ENCODE assay signal across 22 cellular contexts in the genomic region with DNA sequence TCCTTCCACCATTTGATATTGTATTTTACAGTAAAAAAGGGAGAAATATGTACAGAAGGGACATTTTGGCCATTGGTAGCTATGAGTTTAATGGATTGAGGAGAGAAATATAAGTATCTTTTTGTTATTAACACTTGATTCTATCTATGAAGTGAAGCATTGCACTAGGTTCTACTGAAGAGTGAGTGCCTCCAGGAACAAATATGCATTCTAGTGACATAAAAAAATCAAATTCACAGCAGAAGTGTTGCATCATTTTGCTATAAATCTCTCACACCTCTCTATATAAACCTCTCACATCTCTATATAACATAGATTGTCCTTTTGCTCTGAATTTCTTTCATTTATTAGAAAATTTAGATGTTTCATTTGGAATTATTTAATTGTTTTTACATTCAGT. TPM values are rescaled to one million over a fixed set of nuclear protein-coding genes. Genes with fewer than 3 reads are reported as not detected.
DNase-seq lines count a peak whose midpoint lies in the region; ATAC-seq and TF ChIP-seq lines count a peak whose summit lies in the region.
"Had no signal": no experiment of that assay in that cellular context is flagged by ENCODE, and none has a peak within 500 bp of the region (broad histone marks: within the 10 kb centered on the region; RNA-seq: fewer than 3 reads in every experiment).

No MANE protein-coding gene starts in this region.

- H3K79me2 ChIP-seq in HCT116 (ENCODE audit: insufficient read depth, low read length): no peaks in the 10 kb centered on the region

- RAD21 ChIA-PET in HCT116 (lab: Charles Lee; ENCODE audit: low non-redundant PET in 1 of 2, low total read pairs in 2 of 2, uncharacterized antibody in 2 of 2, unreplicated experiment in 2 of 2): no interaction called here

- peaks cover 0 to 5% of the 10 kb centered on the region in 2 experiments; a peak in 1 of 4 replicates for H3K4me1 ChIP-seq in HCT116 (ENCODE audit: control insufficient read depth in 1 of 2, insufficient read depth in 2 of 2, low read length in 2 of 2)
- peaks cover 5% of the 10 kb centered on the region for H3K4me1 ChIP-seq in body of pancreas
- no peaks in the 10 kb centered on the region for H3K4me1 ChIP-seq in stomach
- H3K4me1 ChIP-seq in vagina: no peaks in the 10 kb centered on the region
- H3K4me1 ChIP-seq: Peyer's patch had no signal

- H3K4me1 Mint-ChIP-seq in mesothelial cell of epicardium: peaks cover 13% of the 10 kb centered on the region
- H3K4me1 Mint-ChIP-seq: CD14-positive monocyte had no signal

- peak overlapping the region; percentile 21; the same call in 1 of the 2 replicates for H3K4me2 ChIP-seq in HCT116 (ENCODE audit: low read length)

- no peak for DNase-seq in HCT116 (ENCODE audit: low read depth, low spot score)
- no peak for DNase-seq in body of pancreas
- no peak for DNase-seq in mesothelial cell of epicardium (ENCODE audit: low spot score in 2 of 2, unreplicated experiment in 2 of 2)
- DNase-seq in stomach: no peak
- no peak for DNase-seq in posterior cingulate gyrus
- no peak for DNase-seq in vagina (ENCODE audit: extremely low spot score in 2 of 2)
- no peak for DNase-seq in NCI-H1092 (lab: John Stamatoyannopoulos, UW)
- DNase-seq: ACHN, AML-193, DMS 273 treated with DMSO at 0.1 percent for 48 hours, GDM1, H7, IMR-90, MG63, NCI-H1105, NCI-H1694, NCI-H2081 treated with DMSO at 0.1 percent for 48 hours, Peyer's patch had no signal

- TF ChIP-seq EP300 in stomach (IDR thresholded peaks at IDR 0.05): no peak

- H3K27ac ChIP-seq in HCT116 (ENCODE audit: low read depth, low read length) (no peak overlapping the region), body of pancreas (peak overlapping the region; percentile 25 to 73 (median 60)), stomach (peak overlapping the region in 3 of 5 donors; percentile 35 to 66 (median 40)), vagina (no peak overlapping the region)
- H3K27ac ChIP-seq: HL-60, Peyer's patch, SK-N-MC had no signal

- no peak for TF ChIP-seq RAD21 in HCT116 (IDR thresholded peaks at IDR 0.05; ENCODE audit: low read depth)

- no peak for TF ChIP-seq POLR2A in HCT116 (IDR thresholded peaks at IDR 0.05; ENCODE audit: borderline replicate concordance, extremely low read depth, insufficient read depth, insufficient read length)
- TF ChIP-seq POLR2A in body of pancreas (IDR thresholded peaks at IDR 0.05): no peak
- no peak for TF ChIP-seq POLR2A in stomach (IDR thresholded peaks at IDR 0.05)
- no peak for TF ChIP-seq POLR2A in vagina (IDR thresholded peaks at IDR 0.05)

- H3K27ac Mint-ChIP-seq in mesothelial cell of epicardium: peak overlapping the region; percentile 68
- H3K27ac Mint-ChIP-seq: CD14-positive monocyte had no signal

- no peak overlapping the region for H3K9ac ChIP-seq in HCT116 (ENCODE audit: low read length)

- H3K36me3 Mint-ChIP-seq in mesothelial cell of epicardium: peaks cover 3% of the 10 kb centered on the region
- H3K36me3 Mint-ChIP-seq: CD14-positive monocyte had no signal

- H3K9me2 ChIP-seq in HCT116 (ENCODE audit: insufficient read depth): no peaks in the 10 kb centered on the region

- ATAC-seq in HCT116: no peak
- ATAC-seq in body of pancreas: no peak
- ATAC-seq: Right ventricle myocardium inferior had no signal

- POLR2A ChIA-PET in HCT116 (lab: Charles Lee): no interaction called here

- H3K36me3 ChIP-seq in HCT116 (ENCODE audit: control insufficient read depth in 1 of 2, insufficient read depth in 2 of 2, low read length in 2 of 2): no peaks in the 10 kb centered on the region
- H3K36me3 ChIP-seq in body of pancreas (replicated peaks in 1 of 2; ENCODE audit: insufficient read depth in 1 of 2, low read depth in 2 of 2): no peaks in the 10 kb centered on the region
- H3K36me3 ChIP-seq in stomach: no peaks in the 10 kb centered on the region
- no peaks in the 10 kb centered on the region for H3K36me3 ChIP-seq in vagina
- H3K36me3 ChIP-seq: MG63, Peyer's patch had no signal

- TF ChIP-seq CTCF in HCT116 (IDR thresholded peaks at IDR 0.05 in 2 of 3, conservative IDR thresholded peaks at IDR 0.05 in 1 of 3; ENCODE audit: borderline replicate concordance in 1 of 3, insufficient read depth in 1 of 3, low read depth in 2 of 3, low read length in 2 of 3): no peak
- no peak for TF ChIP-seq CTCF in body of pancreas (IDR thresholded peaks at IDR 0.05)
- no peak for TF ChIP-seq CTCF in mesothelial cell of epicardium (IDR thresholded peaks at IDR 0.05; ENCODE audit: unreplicated experiment)
- TF ChIP-seq CTCF in stomach (IDR thresholded peaks at IDR 0.05): no peak
- TF ChIP-seq CTCF in vagina (IDR thresholded peaks at IDR 0.05): no peak

- H3K9me3 ChIP-seq in HCT116 (ENCODE audit: control insufficient read depth in 1 of 2, insufficient read depth in 1 of 2, low read depth in 1 of 2, low read length in 2 of 2): no peaks in the 10 kb centered on the region
- H3K9me3 ChIP-seq in body of pancreas: no peaks in the 10 kb centered on the region
- H3K9me3 ChIP-seq in stomach: peaks cover 0 to 3% (median 0%) of the 10 kb centered on the region in 4 donors
- H3K9me3 ChIP-seq in vagina: no peaks in the 10 kb centered on the region
- H3K9me3 ChIP-seq: MG63, Peyer's patch had no signal

- intact Hi-C loops in HCT116 (cut with micrococcal nuclease) (no loop called here), body of pancreas (cut with DNase I) (no loop called here), stomach (cut with DNase I; ENCODE audit: low total_unique reads) (no loop called here), posterior cingulate gyrus (cut with DNase I) (no loop called here), vagina (cut with DNase I) (no loop called here)

- H3K27me3 ChIP-seq in HCT116 (ENCODE audit: insufficient read depth, low read length) (no peaks in the 10 kb centered on the region), body of pancreas (no peaks in the 10 kb centered on the region), stomach (no peaks in the 10 kb centered on the region), vagina (no peaks in the 10 kb centered on the region)
- H3K27me3 ChIP-seq: MG63, Peyer's patch had no signal

- no peak overlapping the region for H2AFZ ChIP-seq in HCT116 (ENCODE audit: low read depth, low read length, poor library complexity, severe bottlenecking)

- H3K27me3 Mint-ChIP-seq in mesothelial cell of epicardium (ENCODE audit: low read depth): no peaks in the 10 kb centered on the region

- H3K4me3 ChIP-seq in HCT116 (replicated peaks in 1 of 2; ENCODE audit: low read depth in 1 of 2, low read length in 2 of 2): no peak overlapping the region
- no peak overlapping the region for H3K4me3 ChIP-seq in body of pancreas
- no peak overlapping the region for H3K4me3 ChIP-seq in stomach
- no peak overlapping the region for H3K4me3 ChIP-seq in vagina
- H3K4me3 ChIP-seq: MG63, Peyer's patch, SK-N-MC had no signal

- CTCF ChIA-PET in HCT116 (lab: Charles Lee): no interaction called here

- no peak overlapping the region for H3K4me3 Mint-ChIP-seq in mesothelial cell of epicardium
- H3K4me3 Mint-ChIP-seq: CD14-positive monocyte had no signal

- no peaks in the 10 kb centered on the region for H4K20me1 ChIP-seq in HCT116 (ENCODE audit: insufficient read depth)

- no TSS peak for BruUV-seq in HCT116 (replicated peaks; lab: Mats Ljungman, UMichigan)

- peaks cover 36% of the 10 kb centered on the region for H3K9me3 Mint-ChIP-seq in mesothelial cell of epicardium

TF ChIP-seq in HCT116, 20 proteins besides CTCF, POLR2A, EP300 and RAD21:
- no peak for TF ChIP-seq EGR1 (IDR thresholded peaks at IDR 0.05; ENCODE audit: low read depth)
- TF ChIP-seq, protein P1, sequence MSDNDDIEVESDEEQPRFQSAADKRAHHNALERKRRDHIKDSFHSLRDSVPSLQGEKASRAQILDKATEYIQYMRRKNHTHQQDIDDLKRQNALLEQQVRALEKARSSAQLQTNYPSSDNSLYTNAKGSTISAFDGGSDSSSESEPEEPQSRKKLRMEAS (IDR thresholded peaks at IDR 0.05): no peak
- TF ChIP-seq, protein P2, sequence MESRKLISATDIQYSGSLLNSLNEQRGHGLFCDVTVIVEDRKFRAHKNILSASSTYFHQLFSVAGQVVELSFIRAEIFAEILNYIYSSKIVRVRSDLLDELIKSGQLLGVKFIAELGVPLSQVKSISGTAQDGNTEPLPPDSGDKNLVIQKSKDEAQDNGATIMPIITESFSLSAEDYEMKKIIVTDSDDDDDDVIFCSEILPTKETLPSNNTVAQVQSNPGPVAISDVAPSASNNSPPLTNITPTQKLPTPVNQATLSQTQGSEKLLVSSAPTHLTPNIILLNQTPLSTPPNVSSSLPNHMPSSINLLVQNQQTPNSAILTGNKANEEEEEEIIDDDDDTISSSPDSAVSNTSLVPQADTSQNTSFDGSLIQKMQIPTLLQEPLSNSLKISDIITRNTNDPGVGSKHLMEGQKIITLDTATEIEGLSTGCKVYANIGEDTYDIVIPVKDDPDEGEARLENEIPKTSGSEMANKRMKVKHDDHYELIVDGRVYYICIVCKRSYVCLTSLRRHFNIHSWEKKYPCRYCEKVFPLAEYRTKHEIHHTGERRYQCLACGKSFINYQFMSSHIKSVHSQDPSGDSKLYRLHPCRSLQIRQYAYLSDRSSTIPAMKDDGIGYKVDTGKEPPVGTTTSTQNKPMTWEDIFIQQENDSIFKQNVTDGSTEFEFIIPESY (IDR thresholded peaks at IDR 0.05; ENCODE audit: extremely low read depth, insufficient replicate concordance, low read length): no peak

RNA-seq across cellular contexts. Expression of a gene that starts 0.4 kb away (rescaled TPM):
- total RNA-seq in HCT116 (2021; ENCODE audit: unreplicated experiment) (0.20 TPM), body of pancreas (1 to 10 TPM; 5.3 to 7.3 TPM), mesothelial cell of epicardium (1.7 to 2.6 TPM (median 2.2 TPM) in 3 replicates), stomach (10 to 100 TPM in 2 of 5 donors, 1 to 10 TPM in 2, under 1 TPM in 1; under 0.01 to 18.9 (median 7.4) TPM), vagina (1.2 TPM)
- polyA plus RNA-seq in HCT116 (2012): 0.04 and 0.08 TPM in 2 replicates
- 10 to 100 TPM in 1 of 3 donors, 1 to 10 TPM in 2; 1.9 to 16.5 (median 2.0) TPM for polyA plus RNA-seq in stomach
- total RNA-seq: Right ventricle myocardium inferior had no signal
- polyA plus RNA-seq: CD14-positive monocyte had no signal

Comparison
In these comparisons a context has a peak if more than half of its experiments do, and no peak if none do; other contexts are left out.
1. H3K27ac ChIP-seq: peak in body of pancreas (4 of 4) and stomach (3 of 5); none in HCT116 (single experiment) and vagina (single experiment).